Comparison of ENCODE assay signal across 11 cellular contexts in the genomic region with DNA sequence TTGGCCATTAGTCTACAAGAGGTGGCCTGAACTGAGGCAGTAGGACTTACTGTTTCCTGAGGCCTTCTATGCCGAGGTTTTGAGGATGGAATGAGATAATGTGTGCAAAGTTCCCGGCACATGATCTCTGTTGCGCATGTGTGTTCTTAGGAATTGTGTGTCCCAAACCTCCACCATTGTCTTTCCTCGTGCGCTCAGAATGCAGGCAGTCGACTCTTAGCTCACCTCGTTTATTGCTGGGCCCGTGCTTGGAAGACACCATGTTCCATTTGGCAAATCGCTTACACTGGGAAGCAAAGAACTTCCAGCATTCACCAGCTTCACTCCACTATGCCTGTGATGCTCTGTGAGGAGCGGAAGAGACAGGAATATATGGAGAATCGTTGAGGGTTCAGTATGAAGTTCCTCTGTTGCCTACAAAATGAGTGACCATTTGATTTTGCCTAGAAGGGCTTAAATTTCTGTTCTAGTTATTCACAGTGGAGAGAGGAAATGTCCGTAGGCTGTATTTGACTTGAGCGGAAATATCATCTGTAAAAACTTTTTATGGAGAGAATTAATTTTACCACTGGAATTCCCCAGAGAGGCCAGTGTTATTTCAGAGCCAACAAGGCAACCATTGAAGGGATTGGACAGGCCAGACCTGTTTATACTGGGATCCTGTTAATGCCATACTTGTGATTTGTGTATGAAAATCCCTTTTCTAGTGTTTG.
DNase-seq lines count a peak whose midpoint lies in the region; ATAC-seq and TF ChIP-seq lines count a peak whose summit lies in the region.
"Had no signal": no experiment of that assay in that cellular context is flagged by ENCODE, and none has a peak within 500 bp of the region (broad histone marks: within the 10 kb centered on the region; RNA-seq: fewer than 3 reads in every experiment).

No MANE protein-coding gene starts in this region.

- H3K27ac ChIP-seq in osteoblast (ENCODE audit: low read depth, low read length), result peak overlapping the region; percentile 87

- peak overlapping the region; percentile 76 for H3K4me2 ChIP-seq in osteoblast (ENCODE audit: insufficient read depth, low read length)

- peak overlapping the region; percentile 16 for H2AFZ ChIP-seq in osteoblast (ENCODE audit: low read length)

- H3K27me3 ChIP-seq in BJ (ENCODE audit: control insufficient read depth, insufficient read depth, low read length) (no peaks in the 10 kb centered on the region), osteoblast (ENCODE audit: insufficient read depth, low read length) (no peaks in the 10 kb centered on the region)

- no peak for ATAC-seq in HG02642 (IDR thresholded peaks at IDR 0.05; ENCODE audit: poor library complexity, unreplicated experiment)

- TF ChIP-seq CTCF in BJ (IDR thresholded peaks at IDR 0.05; ENCODE audit: insufficient read depth, low read depth, low read length) (no peak), osteoblast (IDR thresholded peaks at IDR 0.05; ENCODE audit: extremely low read depth, low read depth, low read length) (no peak)

- peaks cover 37% of the 10 kb centered on the region for H3K4me1 ChIP-seq in osteoblast (ENCODE audit: insufficient read depth, low read length)

- no peaks in the 10 kb centered on the region for H4K20me1 ChIP-seq in osteoblast (ENCODE audit: insufficient read depth, low read length)

- H3K79me2 ChIP-seq in osteoblast (ENCODE audit: insufficient read depth, low read length), result peaks cover 4% of the 10 kb centered on the region

- no peaks in the 10 kb centered on the region for H3K36me3 ChIP-seq in BJ (ENCODE audit: control insufficient read depth, insufficient read depth, low read length)
- peaks cover 13% of the 10 kb centered on the region for H3K36me3 ChIP-seq in osteoblast (ENCODE audit: insufficient read depth, low read length)

- no peaks in the 10 kb centered on the region for H3K9me3 ChIP-seq in osteoblast (ENCODE audit: low read depth, low read length)

- POLR2A ChIA-PET in BJ (lab: Charles Lee), result interaction anchor here (0.7 kb wide), 1 partner anchor 14 kb away, joined by 3 read pairs; no protein-coding TSS in a partner anchor

- CTCF ChIA-PET in BJ (lab: Yijun Ruan, JAX), result interaction anchor here (1.8 to 2.4 kb wide), 2 partner anchors 10 to 60 kb away, joined by 8 read pairs; no protein-coding TSS in a partner anchor

- H3K4me3 ChIP-seq in BJ (ENCODE audit: low read depth, low read length), result no peak overlapping the region
- peak overlapping the region; percentile 21 for H3K4me3 ChIP-seq in osteoblast (ENCODE audit: insufficient read depth, low read length)

- DNase-seq in BJ (ENCODE audit: low read depth) (peak; percentile 77), M059J (ENCODE audit: low read depth) (peak; percentile 94), dermis microvascular lymphatic vessel endothelial cell (ENCODE audit: low read depth in 2 of 2) (peak; percentile 89 to 94), osteoblast (ENCODE audit: insufficient read length, low spot score, missing footprints) (peak; percentile 62), DMS153 treated with DMSO at 0.1 percent for 48 hours (lab: John Stamatoyannopoulos, UW; ENCODE audit: unreplicated experiment) (no peak)
- no peak for DNase-seq in activated CD8-positive, alpha-beta memory T cell treated with anti-CD3 and anti-CD28 coated beads, Interleukin-2, amount 50 U/mL, for 4 hours
- no peak for DNase-seq in stimulated activated CD4-positive, alpha-beta T cell treated with anti-CD3 and anti-CD28 coated beads, Interleukin-4, amount 100 ng/mL, for 1 hour
- DNase-seq: activated CD8-positive, alpha-beta memory T cell treated with anti-CD3 and anti-CD28 coated beads, Interleukin-2, amount 10 ng/mL, durations not matched to agents 7 days and 5 days; Calu3; NCI-H524 treated with DMSO at 0.1 percent for 48 hours had no signal

Comparison
In these comparisons a context has a peak if more than half of its experiments do, and no peak if none do; other contexts are left out.
1. DNase-seq: peak in BJ (single experiment), M059J (single experiment), dermis microvascular lymphatic vessel endothelial cell (2 of 2) and osteoblast (single experiment); none in activated CD8-positive, alpha-beta memory T cell treated with anti-CD3 and anti-CD28 coated beads, Interleukin-2, amount 50 U/mL, for 4 hours (single experiment), stimulated activated CD4-positive, alpha-beta T cell treated with anti-CD3 and anti-CD28 coated beads, Interleukin-4, amount 100 ng/mL, for 1 hour (single experiment) and DMS153 treated with DMSO at 0.1 percent for 48 hours (single experiment).